Comparison of ENCODE assay signal across 1 cellular context in the genomic region with DNA sequence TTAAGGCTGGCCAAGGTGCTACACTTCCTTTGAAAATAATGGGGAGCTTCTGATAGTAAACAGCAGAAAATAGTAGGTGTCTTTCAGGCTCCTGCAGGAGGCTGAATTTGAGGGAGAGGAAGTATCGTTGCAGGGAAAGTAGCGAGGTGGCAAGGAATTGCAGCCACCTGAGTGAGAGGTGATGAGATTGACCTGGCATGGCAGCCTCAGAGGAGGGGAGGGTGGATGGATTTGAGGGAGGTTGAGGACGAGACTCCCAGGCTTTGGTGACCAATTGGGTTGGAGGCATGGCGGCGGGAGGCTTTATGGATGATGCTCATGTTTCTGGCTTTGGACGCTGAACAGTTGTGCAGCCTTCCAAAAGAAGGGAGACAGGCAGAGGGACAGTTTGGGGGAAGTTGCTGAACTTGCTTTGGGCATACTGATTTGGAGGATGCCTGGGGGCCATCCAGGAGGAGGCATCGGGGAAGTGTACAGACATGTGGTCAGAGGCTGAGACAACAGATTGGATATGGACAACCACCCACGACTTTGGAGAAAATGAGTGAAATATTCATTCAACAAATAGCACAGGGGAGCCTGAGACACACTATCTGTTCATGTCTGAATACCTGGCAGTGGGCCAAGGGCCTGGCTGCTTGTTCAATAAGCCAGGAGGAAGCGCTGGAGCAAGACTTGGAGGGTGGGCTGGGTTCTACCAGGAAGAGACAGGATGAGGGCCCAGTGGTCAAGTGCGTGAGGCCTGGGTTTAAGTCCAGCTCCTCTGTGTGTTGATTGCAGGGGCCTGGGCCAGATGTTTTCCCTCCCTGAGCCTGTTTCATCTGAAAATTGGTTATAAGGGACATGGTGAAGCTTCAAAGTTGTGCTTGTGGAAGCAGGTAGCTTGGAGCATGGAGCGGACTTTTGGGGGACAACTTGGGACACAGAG.
TF ChIP-seq lines count a peak whose summit lies in the region.

No MANE protein-coding gene starts in this region.

TF ChIP-seq in HepG2, 621 proteins besides CTCF, POLR2A, EP300 and RAD21 (continued from another document and continues in another):
- TF ChIP-seq, protein P1, sequence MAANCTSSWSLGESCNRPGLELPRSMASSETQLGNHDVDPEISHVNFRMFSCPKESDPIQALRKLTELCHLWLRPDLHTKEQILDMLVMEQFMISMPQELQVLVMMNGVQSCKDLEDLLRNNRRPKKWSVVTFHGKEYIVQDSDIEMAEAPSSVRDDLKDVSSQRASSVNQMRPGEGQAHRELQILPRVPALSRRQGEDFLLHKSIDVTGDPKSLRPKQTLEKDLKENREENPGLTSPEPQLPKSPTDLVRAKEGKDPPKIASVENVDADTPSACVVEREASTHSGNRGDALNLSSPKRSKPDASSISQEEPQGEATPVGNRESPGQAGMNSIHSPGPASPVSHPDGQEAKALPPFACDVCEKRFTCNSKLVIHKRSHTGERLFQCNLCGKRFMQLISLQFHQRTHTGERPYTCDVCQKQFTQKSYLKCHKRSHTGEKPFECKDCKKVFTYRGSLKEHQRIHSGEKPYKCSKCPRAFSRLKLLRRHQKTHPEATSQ (CRISPR knock-in tag; IDR thresholded peaks at IDR 0.05; ENCODE audit: borderline replicate concordance) = no peak
- TF ChIP-seq NCOA5 (CRISPR knock-in tag; IDR thresholded peaks at IDR 0.05) (no peak), ZBTB7A (CRISPR knock-in tag; IDR thresholded peaks at IDR 0.05) (no peak), HDAC1 (CRISPR knock-in tag; IDR thresholded peaks at IDR 0.05) (peak; percentile 64; the same call in 1 of the 2 replicates), RFX1 (IDR thresholded peaks at IDR 0.05) (no peak), DPF2 (CRISPR knock-in tag; IDR thresholded peaks at IDR 0.05; ENCODE audit: borderline replicate concordance, low read depth) (peak; percentile 24; the same call in 1 of the 2 replicates), HNF4A (CRISPR knock-in tag; IDR thresholded peaks at IDR 0.05) (peak; percentile 67), ZBTB20 (CRISPR knock-in tag; IDR thresholded peaks at IDR 0.05; ENCODE audit: borderline replicate concordance, low read depth) (no peak), ZNF879 (CRISPR knock-in tag; IDR thresholded peaks at IDR 0.05) (peak; percentile 81; the same call in 1 of the 2 replicates), HOXA9 (CRISPR knock-in tag; IDR thresholded peaks at IDR 0.05; ENCODE audit: borderline replicate concordance) (no peak), RXRA (CRISPR knock-in tag; IDR thresholded peaks at IDR 0.05) (no peak), FOXA3 (CRISPR knock-in tag; IDR thresholded peaks at IDR 0.05) (peak; percentile 68), FIP1L1 (IDR thresholded peaks at IDR 0.05; ENCODE audit: borderline replicate concordance, insufficient read depth, low read depth, low read length) (no peak), ZNF563 (CRISPR knock-in tag; IDR thresholded peaks at IDR 0.05) (0 out of 2 replicates have a peak, but pooled peaks have one; percentile 29), CBX1 (IDR thresholded peaks at IDR 0.05; ENCODE audit: low read depth) (no peak), NR2F2 (IDR thresholded peaks at IDR 0.05; ENCODE audit: borderline replicate concordance, low read depth) (0 out of 2 replicates have a peak, but pooled peaks have one; percentile 3), DMAP1 (CRISPR knock-in tag; IDR thresholded peaks at IDR 0.05) (no peak), ERF (CRISPR knock-in tag; IDR thresholded peaks at IDR 0.05) (no peak), POLR2AphosphoS5 (IDR thresholded peaks at IDR 0.05; ENCODE audit: low read depth, low read length) (no peak), ZZZ3 (CRISPR knock-in tag; IDR thresholded peaks at IDR 0.05; ENCODE audit: borderline replicate concordance) (0 out of 2 replicates have a peak, but pooled peaks have one; percentile 71), XRCC5 (optimal IDR thresholded peaks at IDR 0.05; ENCODE audit: low read length) (no peak), KDM1A (CRISPR knock-in tag; IDR thresholded peaks at IDR 0.05) (no peak; the same call in 1 of the 2 replicates), PAWR (CRISPR knock-in tag; IDR thresholded peaks at IDR 0.05; ENCODE audit: borderline replicate concordance) (no peak), GATAD1 (CRISPR knock-in tag; IDR thresholded peaks at IDR 0.05) (no peak), KDM5A (IDR thresholded peaks at IDR 0.05; ENCODE audit: borderline replicate concordance, low read length) (no peak), ELF3 (CRISPR knock-in tag; IDR thresholded peaks at IDR 0.05) (peak; percentile 95), ZNF577 (CRISPR knock-in tag; IDR thresholded peaks at IDR 0.05; ENCODE audit: borderline replicate concordance, low read depth) (no peak), MBNL3 (CRISPR knock-in tag; conservative IDR thresholded peaks at IDR 0.05) (no peak), POGZ (CRISPR knock-in tag; IDR thresholded peaks at IDR 0.05) (peak; percentile 76), MAZ (IDR thresholded peaks at IDR 0.05; ENCODE audit: borderline replicate concordance, low read depth, low read length) (peak; percentile 35; the same call in 1 of the 2 replicates), MAZ (CRISPR knock-in tag; IDR thresholded peaks at IDR 0.05; ENCODE audit: low read depth) (0 out of 2 replicates have a peak, but pooled peaks have one; percentile 22), NFATC3 (CRISPR knock-in tag; IDR thresholded peaks at IDR 0.05) (peak; percentile 78; the same call in 1 of the 2 replicates), ZNF615 (CRISPR knock-in tag; IDR thresholded peaks at IDR 0.05; ENCODE audit: borderline replicate concordance) (no peak), HES4 (CRISPR knock-in tag; IDR thresholded peaks at IDR 0.05; ENCODE audit: borderline replicate concordance) (no peak; the same call in 1 of the 2 replicates)
- TF ChIP-seq, protein P2, sequence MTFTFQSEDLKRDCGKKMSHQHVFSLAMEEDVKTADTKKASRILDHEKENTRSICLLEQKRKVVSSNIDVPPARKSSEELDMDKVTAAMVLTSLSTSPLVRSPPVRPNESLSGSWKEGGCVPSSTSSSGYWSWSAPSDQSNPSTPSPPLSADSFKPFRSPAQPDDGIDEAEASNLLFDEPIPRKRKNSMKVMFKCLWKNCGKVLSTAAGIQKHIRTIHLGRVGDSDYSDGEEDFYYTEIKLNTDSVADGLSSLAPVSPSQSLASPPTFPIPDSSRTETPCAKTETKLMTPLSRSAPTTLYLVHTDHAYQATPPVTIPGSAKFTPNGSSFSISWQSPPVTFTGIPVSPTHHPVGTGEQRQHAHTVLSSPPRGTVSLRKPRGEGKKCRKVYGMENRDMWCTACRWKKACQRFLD (CRISPR knock-in tag; IDR thresholded peaks at IDR 0.05; ENCODE audit: borderline replicate concordance) = no peak
- TF ChIP-seq, protein P3, sequence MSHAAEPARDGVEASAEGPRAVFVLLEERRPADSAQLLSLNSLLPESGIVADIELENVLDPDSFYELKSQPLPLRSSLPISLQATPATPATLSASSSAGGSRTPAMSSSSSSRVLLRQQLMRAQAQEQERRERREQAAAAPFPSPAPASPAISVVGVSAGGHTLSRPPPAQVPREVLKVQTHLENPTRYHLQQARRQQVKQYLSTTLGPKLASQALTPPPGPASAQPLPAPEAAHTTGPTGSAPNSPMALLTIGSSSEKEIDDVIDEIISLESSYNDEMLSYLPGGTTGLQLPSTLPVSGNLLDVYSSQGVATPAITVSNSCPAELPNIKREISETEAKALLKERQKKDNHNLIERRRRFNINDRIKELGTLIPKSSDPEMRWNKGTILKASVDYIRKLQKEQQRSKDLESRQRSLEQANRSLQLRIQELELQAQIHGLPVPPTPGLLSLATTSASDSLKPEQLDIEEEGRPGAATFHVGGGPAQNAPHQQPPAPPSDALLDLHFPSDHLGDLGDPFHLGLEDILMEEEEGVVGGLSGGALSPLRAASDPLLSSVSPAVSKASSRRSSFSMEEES (CRISPR knock-in tag; IDR thresholded peaks at IDR 0.05) = no peak
- TF ChIP-seq, protein P4, sequence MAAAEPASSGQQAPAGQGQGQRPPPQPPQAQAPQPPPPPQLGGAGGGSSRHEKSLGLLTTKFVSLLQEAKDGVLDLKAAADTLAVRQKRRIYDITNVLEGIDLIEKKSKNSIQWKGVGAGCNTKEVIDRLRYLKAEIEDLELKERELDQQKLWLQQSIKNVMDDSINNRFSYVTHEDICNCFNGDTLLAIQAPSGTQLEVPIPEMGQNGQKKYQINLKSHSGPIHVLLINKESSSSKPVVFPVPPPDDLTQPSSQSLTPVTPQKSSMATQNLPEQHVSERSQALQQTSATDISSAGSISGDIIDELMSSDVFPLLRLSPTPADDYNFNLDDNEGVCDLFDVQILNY (CRISPR knock-in tag; conservative IDR thresholded peaks at IDR 0.05) = no peak
- TF ChIP-seq, protein P5, sequence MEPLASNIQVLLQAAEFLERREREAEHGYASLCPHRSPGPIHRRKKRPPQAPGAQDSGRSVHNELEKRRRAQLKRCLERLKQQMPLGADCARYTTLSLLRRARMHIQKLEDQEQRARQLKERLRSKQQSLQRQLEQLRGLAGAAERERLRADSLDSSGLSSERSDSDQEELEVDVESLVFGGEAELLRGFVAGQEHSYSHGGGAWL (CRISPR knock-in tag; IDR thresholded peaks at IDR 0.05) = no peak
- TF ChIP-seq, protein P6, sequence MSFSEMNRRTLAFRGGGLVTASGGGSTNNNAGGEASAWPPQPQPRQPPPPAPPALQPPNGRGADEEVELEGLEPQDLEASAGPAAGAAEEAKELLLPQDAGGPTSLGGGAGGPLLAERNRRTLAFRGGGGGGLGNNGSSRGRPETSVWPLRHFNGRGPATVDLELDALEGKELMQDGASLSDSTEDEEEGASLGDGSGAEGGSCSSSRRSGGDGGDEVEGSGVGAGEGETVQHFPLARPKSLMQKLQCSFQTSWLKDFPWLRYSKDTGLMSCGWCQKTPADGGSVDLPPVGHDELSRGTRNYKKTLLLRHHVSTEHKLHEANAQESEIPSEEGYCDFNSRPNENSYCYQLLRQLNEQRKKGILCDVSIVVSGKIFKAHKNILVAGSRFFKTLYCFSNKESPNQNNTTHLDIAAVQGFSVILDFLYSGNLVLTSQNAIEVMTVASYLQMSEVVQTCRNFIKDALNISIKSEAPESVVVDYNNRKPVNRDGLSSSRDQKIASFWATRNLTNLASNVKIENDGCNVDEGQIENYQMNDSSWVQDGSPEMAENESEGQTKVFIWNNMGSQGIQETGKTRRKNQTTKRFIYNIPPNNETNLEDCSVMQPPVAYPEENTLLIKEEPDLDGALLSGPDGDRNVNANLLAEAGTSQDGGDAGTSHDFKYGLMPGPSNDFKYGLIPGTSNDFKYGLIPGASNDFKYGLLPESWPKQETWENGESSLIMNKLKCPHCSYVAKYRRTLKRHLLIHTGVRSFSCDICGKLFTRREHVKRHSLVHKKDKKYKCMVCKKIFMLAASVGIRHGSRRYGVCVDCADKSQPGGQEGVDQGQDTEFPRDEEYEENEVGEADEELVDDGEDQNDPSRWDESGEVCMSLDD (CRISPR knock-in tag; IDR thresholded peaks at IDR 0.05; ENCODE audit: borderline replicate concordance) = no peak
- TF ChIP-seq, protein P7, sequence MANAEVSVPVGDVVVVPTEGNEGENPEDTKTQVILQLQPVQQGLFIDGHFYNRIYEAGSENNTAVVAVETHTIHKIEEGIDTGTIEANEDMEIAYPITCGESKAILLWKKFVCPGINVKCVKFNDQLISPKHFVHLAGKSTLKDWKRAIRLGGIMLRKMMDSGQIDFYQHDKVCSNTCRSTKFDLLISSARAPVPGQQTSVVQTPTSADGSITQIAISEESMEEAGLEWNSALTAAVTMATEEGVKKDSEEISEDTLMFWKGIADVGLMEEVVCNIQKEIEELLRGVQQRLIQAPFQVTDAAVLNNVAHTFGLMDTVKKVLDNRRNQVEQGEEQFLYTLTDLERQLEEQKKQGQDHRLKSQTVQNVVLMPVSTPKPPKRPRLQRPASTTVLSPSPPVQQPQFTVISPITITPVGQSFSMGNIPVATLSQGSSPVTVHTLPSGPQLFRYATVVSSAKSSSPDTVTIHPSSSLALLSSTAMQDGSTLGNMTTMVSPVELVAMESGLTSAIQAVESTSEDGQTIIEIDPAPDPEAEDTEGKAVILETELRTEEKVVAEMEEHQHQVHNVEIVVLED (CRISPR knock-in tag; IDR thresholded peaks at IDR 0.05; ENCODE audit: borderline replicate concordance) = no peak
- TF ChIP-seq, protein P8, sequence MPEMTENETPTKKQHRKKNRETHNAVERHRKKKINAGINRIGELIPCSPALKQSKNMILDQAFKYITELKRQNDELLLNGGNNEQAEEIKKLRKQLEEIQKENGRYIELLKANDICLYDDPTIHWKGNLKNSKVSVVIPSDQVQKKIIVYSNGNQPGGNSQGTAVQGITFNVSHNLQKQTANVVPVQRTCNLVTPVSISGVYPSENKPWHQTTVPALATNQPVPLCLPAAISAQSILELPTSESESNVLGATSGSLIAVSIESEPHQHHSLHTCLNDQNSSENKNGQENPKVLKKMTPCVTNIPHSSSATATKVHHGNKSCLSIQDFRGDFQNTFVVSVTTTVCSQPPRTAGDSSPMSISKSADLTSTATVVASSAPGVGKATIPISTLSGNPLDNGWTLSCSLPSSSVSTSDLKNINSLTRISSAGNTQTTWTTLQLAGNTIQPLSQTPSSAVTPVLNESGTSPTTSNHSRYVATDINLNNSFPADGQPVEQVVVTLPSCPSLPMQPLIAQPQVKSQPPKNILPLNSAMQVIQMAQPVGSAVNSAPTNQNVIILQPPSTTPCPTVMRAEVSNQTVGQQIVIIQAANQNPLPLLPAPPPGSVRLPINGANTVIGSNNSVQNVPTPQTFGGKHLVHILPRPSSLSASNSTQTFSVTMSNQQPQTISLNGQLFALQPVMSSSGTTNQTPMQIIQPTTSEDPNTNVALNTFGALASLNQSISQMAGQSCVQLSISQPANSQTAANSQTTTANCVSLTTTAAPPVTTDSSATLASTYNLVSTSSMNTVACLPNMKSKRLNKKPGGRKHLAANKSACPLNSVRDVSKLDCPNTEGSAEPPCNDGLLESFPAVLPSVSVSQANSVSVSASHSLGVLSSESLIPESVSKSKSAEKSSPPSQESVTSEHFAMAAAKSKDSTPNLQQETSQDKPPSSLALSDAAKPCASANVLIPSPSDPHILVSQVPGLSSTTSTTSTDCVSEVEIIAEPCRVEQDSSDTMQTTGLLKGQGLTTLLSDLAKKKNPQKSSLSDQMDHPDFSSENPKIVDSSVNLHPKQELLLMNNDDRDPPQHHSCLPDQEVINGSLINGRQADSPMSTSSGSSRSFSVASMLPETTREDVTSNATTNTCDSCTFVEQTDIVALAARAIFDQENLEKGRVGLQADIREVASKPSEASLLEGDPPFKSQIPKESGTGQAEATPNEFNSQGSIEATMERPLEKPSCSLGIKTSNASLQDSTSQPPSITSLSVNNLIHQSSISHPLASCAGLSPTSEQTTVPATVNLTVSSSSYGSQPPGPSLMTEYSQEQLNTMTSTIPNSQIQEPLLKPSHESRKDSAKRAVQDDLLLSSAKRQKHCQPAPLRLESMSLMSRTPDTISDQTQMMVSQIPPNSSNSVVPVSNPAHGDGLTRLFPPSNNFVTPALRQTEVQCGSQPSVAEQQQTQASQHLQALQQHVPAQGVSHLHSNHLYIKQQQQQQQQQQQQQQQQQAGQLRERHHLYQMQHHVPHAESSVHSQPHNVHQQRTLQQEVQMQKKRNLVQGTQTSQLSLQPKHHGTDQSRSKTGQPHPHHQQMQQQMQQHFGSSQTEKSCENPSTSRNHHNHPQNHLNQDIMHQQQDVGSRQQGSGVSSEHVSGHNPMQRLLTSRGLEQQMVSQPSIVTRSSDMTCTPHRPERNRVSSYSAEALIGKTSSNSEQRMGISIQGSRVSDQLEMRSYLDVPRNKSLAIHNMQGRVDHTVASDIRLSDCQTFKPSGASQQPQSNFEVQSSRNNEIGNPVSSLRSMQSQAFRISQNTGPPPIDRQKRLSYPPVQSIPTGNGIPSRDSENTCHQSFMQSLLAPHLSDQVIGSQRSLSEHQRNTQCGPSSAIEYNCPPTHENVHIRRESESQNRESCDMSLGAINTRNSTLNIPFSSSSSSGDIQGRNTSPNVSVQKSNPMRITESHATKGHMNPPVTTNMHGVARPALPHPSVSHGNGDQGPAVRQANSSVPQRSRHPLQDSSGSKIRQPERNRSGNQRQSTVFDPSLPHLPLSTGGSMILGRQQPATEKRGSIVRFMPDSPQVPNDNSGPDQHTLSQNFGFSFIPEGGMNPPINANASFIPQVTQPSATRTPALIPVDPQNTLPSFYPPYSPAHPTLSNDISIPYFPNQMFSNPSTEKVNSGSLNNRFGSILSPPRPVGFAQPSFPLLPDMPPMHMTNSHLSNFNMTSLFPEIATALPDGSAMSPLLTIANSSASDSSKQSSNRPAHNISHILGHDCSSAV (CRISPR knock-in tag; IDR thresholded peaks at IDR 0.05; ENCODE audit: borderline replicate concordance) = no peak; the same call in 1 of the 2 replicates
